Comparison of ENCODE assay signal across 9 cellular contexts in genomic region chr7:141231018-141231792, GRCh38.
DNase-seq lines count a peak whose midpoint lies in the region; ATAC-seq and TF ChIP-seq lines count a peak whose summit lies in the region.
"Had no signal": no experiment of that assay in that cellular context is flagged by ENCODE, and none has a peak within 500 bp of the region (broad histone marks: within the 10 kb centered on the region; RNA-seq: fewer than 3 reads in every experiment).

No MANE protein-coding gene starts in this region.

- no peaks in the 10 kb centered on the region for H3K27me3 Mint-ChIP-seq in WTC11 (ENCODE audit: low read depth)

- no peak overlapping the region for H3K4me3 ChIP-seq in BE2C (ENCODE audit: low read depth, low read length)

- H3K4me1 Mint-ChIP-seq in WTC11 = peaks cover 52% of the 10 kb centered on the region
- H3K4me1 Mint-ChIP-seq: activated naive CD8-positive, alpha-beta T cell treated with anti-CD3 and anti-CD28 coated beads, Interleukin-2, amount 10 ng/mL, durations not matched to agents 7 days and 5 days had no signal

- H3K4me3 Mint-ChIP-seq in WTC11 = no peak overlapping the region
- H3K4me3 Mint-ChIP-seq: activated naive CD8-positive, alpha-beta T cell treated with anti-CD3 and anti-CD28 coated beads, Interleukin-2, amount 10 ng/mL, durations not matched to agents 7 days and 5 days had no signal

- TF ChIP-seq CTCF in BE2C (IDR thresholded peaks at IDR 0.05; ENCODE audit: low read depth, low read length) (peak; percentile 68), WTC11 (IDR thresholded peaks at IDR 0.05) (no peak)

- peaks cover 4% of the 10 kb centered on the region; the same call in 1 of the 2 replicates for H3K9me3 Mint-ChIP-seq in WTC11
- H3K9me3 Mint-ChIP-seq: activated naive CD8-positive, alpha-beta T cell treated with anti-CD3 and anti-CD28 coated beads, Interleukin-2, amount 10 ng/mL, durations not matched to agents 7 days and 5 days had no signal

- no peaks in the 10 kb centered on the region for H3K27me3 ChIP-seq in BE2C

- CTCF ChIA-PET in WTC11 (lab: Charles Lee) = interaction anchor here (0.5 to 2.2 kb wide), 17 partner anchors 8 to 1327 kb away, joined by 3 to 13 read pairs (median 3); partner anchors contain the start of gene MRPS33

- ATAC-seq in WTC11 (peak; percentile 88), GM18868 (IDR thresholded peaks at IDR 0.05; ENCODE audit: unreplicated experiment) (no peak), HG02798 (IDR thresholded peaks at IDR 0.05; ENCODE audit: poor library complexity, unreplicated experiment) (no peak), HG03135 (IDR thresholded peaks at IDR 0.05; ENCODE audit: unreplicated experiment) (no peak)

- no peaks in the 10 kb centered on the region; the same call in 1 of the 2 replicates for H3K9me3 ChIP-seq in BE2C

- peak; percentile 70 for DNase-seq in BE2C
- peak; percentile 41 for DNase-seq in HT-29 (ENCODE audit: low spot score)
- peak; percentile 58 for DNase-seq in WTC11 (ENCODE audit: low spot score)
- DNase-seq in iris pigment epithelial cell (ENCODE audit: low read depth) = peak; percentile 48
- no peak for DNase-seq in NCI-H524 treated with DMSO at 0.1 percent for 48 hours (lab: John Stamatoyannopoulos, UW)
- DNase-seq: activated naive CD8-positive, alpha-beta T cell treated with anti-CD3 and anti-CD28 coated beads, Interleukin-2, amount 10 ng/mL, durations not matched to agents 7 days and 5 days had no signal

- no peaks in the 10 kb centered on the region for H3K36me3 Mint-ChIP-seq in WTC11
- H3K36me3 Mint-ChIP-seq: activated naive CD8-positive, alpha-beta T cell treated with anti-CD3 and anti-CD28 coated beads, Interleukin-2, amount 10 ng/mL, durations not matched to agents 7 days and 5 days had no signal

- H3K36me3 ChIP-seq in BE2C = no peaks in the 10 kb centered on the region

- no peak overlapping the region for H3K27ac Mint-ChIP-seq in WTC11
- H3K27ac Mint-ChIP-seq: activated naive CD8-positive, alpha-beta T cell treated with anti-CD3 and anti-CD28 coated beads, Interleukin-2, amount 10 ng/mL, durations not matched to agents 7 days and 5 days had no signal

- POLR2A ChIA-PET in WTC11 (lab: Charles Lee) = no interaction called here

- no peaks in the 10 kb centered on the region for H3K4me1 ChIP-seq in BE2C

TF ChIP-seq in WTC11, 78 proteins besides CTCF, POLR2A, EP300 and RAD21:
- TF ChIP-seq, protein P1, sequence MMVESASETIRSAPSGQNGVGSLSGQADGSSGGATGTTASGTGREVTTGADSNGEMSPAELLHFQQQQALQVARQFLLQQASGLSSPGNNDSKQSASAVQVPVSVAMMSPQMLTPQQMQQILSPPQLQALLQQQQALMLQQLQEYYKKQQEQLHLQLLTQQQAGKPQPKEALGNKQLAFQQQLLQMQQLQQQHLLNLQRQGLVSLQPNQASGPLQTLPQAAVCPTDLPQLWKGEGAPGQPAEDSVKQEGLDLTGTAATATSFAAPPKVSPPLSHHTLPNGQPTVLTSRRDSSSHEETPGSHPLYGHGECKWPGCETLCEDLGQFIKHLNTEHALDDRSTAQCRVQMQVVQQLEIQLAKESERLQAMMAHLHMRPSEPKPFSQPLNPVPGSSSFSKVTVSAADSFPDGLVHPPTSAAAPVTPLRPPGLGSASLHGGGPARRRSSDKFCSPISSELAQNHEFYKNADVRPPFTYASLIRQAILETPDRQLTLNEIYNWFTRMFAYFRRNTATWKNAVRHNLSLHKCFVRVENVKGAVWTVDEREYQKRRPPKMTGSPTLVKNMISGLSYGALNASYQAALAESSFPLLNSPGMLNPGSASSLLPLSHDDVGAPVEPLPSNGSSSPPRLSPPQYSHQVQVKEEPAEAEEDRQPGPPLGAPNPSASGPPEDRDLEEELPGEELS (CRISPR knock-in tag; IDR thresholded peaks at IDR 0.05) = no peak
TF ChIP-seq in WTC11: peak in this region for 0.
